Comparison of ENCODE assay signal across 1 cellular context in genomic region chr3:43755511-43756200, GRCh38.
TF ChIP-seq lines count a peak whose summit lies in the region.

No MANE protein-coding gene starts in this region.

TF ChIP-seq in IMR-90, 13 proteins besides CTCF, POLR2A, EP300 and RAD21:
- TF ChIP-seq RCOR1 (IDR thresholded peaks at IDR 0.05; ENCODE audit: insufficient replicate concordance, low read length), result no peak
- TF ChIP-seq SMC3 (IDR thresholded peaks at IDR 0.05; ENCODE audit: low read depth, low read length), result no peak
- no peak for TF ChIP-seq NFE2L2 (IDR thresholded peaks at IDR 0.05; ENCODE audit: low read depth, low read length)
- TF ChIP-seq MAFK (IDR thresholded peaks at IDR 0.05; ENCODE audit: low read depth, low read length), result no peak
- no peak for TF ChIP-seq FOS (IDR thresholded peaks at IDR 0.05; ENCODE audit: low read depth, low read length)
- no peak for TF ChIP-seq ELK1 (IDR thresholded peaks at IDR 0.05; ENCODE audit: borderline replicate concordance, low read depth, low read length)
- TF ChIP-seq MAZ (IDR thresholded peaks at IDR 0.05; ENCODE audit: borderline replicate concordance, low read depth, low read length), result no peak
- no peak for TF ChIP-seq RFX5 (IDR thresholded peaks at IDR 0.05; ENCODE audit: low read depth, low read length)
- TF ChIP-seq USF2 (IDR thresholded peaks at IDR 0.05; ENCODE audit: low read depth, low read length), result no peak
- no peak for TF ChIP-seq BHLHE40 (IDR thresholded peaks at IDR 0.05; ENCODE audit: low read depth, low read length)
- TF ChIP-seq CHD1 (IDR thresholded peaks at IDR 0.05; ENCODE audit: low read depth, low read length), result no peak
